Comparison of ENCODE assay signal across 1 cellular context in genomic region chr20:18287546-18287914, GRCh38.
TF ChIP-seq lines count a peak whose summit lies in the region.

No MANE protein-coding gene starts in this region.

TF ChIP-seq in HepG2, 621 proteins besides CTCF, POLR2A, EP300 and RAD21 (continued from another document):
- TF ChIP-seq ZNF251 (CRISPR knock-in tag; IDR thresholded peaks at IDR 0.05), result peak; percentile 21; the same call in 1 of the 2 replicates
- TF ChIP-seq SP140L (CRISPR knock-in tag; IDR thresholded peaks at IDR 0.05; ENCODE audit: borderline replicate concordance), result 0 out of 2 replicates have a peak, but pooled peaks have one; percentile 3
- TF ChIP-seq REST (IDR thresholded peaks at IDR 0.05; ENCODE audit: borderline replicate concordance in 1 of 2, low read depth in 1 of 2, low read length in 2 of 2), result 0 out of 4 replicates have a peak, but pooled peaks of 1 of the 2 experiments have one; percentile 8
- TF ChIP-seq ATF7-NPFF (CRISPR knock-in tag; IDR thresholded peaks at IDR 0.05; ENCODE audit: low read depth), result 0 out of 2 replicates have a peak, but pooled peaks have one; percentile 31
- 0 out of 2 replicates have a peak, but pooled peaks have one; percentile 69 for TF ChIP-seq RBAK (CRISPR knock-in tag; IDR thresholded peaks at IDR 0.05)
- TF ChIP-seq PRMT3 (CRISPR knock-in tag; IDR thresholded peaks at IDR 0.05; ENCODE audit: borderline replicate concordance, low read depth), result peak; percentile 80
- TF ChIP-seq ZNF816 (CRISPR knock-in tag; IDR thresholded peaks at IDR 0.05; ENCODE audit: borderline replicate concordance), result peak; percentile 89; the same call in 1 of the 2 replicates
- TF ChIP-seq ZC3H4 (CRISPR knock-in tag; IDR thresholded peaks at IDR 0.05; ENCODE audit: borderline replicate concordance), result peak; percentile 98; the same call in 1 of the 2 replicates
- TF ChIP-seq, protein P1, sequence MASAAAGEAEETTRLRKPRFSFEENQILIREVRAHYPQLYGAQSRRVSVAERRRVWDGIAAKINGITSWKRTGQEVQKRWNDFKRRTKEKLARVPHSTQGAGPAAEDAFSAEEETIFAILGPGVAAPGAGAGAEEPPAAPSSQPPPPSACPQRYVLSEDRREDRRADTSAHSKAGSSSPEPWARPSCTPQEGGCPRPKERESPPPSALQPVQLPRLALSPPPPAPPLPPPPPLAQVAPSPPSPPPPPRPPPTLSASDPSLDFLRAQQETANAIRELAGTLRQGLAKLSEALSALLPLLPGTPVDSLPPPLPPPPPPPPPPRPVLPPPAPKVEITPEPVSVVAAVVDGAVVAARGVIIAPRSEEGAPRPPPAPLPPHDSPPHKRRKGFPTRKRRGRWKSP (CRISPR knock-in tag; IDR thresholded peaks at IDR 0.05), result peak; percentile 77; the same call in 1 of the 2 replicates
- TF ChIP-seq BCL6 (CRISPR knock-in tag; IDR thresholded peaks at IDR 0.05), result no peak
- TF ChIP-seq ZNF782 (CRISPR knock-in tag; IDR thresholded peaks at IDR 0.05; ENCODE audit: borderline replicate concordance), result no peak
- 0 out of 2 replicates have a peak, but pooled peaks have one; percentile 80 for TF ChIP-seq ZNF605 (CRISPR knock-in tag; IDR thresholded peaks at IDR 0.05)
- 0 out of 2 replicates have a peak, but pooled peaks have one; percentile 28 for TF ChIP-seq BORCS8-MEF2B (CRISPR knock-in tag; IDR thresholded peaks at IDR 0.05)
- TF ChIP-seq ZNF850 (CRISPR knock-in tag; conservative IDR thresholded peaks at IDR 0.05), result peak; percentile 61; the same call in 1 of the 2 replicates
- TF ChIP-seq ZNF33A (CRISPR knock-in tag; IDR thresholded peaks at IDR 0.05; ENCODE audit: borderline replicate concordance), result peak; percentile 98; the same call in 1 of the 2 replicates
- 0 out of 2 replicates have a peak, but pooled peaks have one; percentile 4 for TF ChIP-seq ZBTB43 (CRISPR knock-in tag; conservative IDR thresholded peaks at IDR 0.05)
- no peak for TF ChIP-seq PCBP1 (IDR thresholded peaks at IDR 0.05; ENCODE audit: borderline replicate concordance, low read depth, low read length)
- peak; percentile 7 for TF ChIP-seq JARID2 (CRISPR knock-in tag; IDR thresholded peaks at IDR 0.05; ENCODE audit: insufficient replicate concordance)
- TF ChIP-seq KDM1A (CRISPR knock-in tag; IDR thresholded peaks at IDR 0.05), result 0 out of 2 replicates have a peak, but pooled peaks have one; percentile 14
- 0 out of 2 replicates have a peak, but pooled peaks have one; percentile 27 for TF ChIP-seq TRIM24 (CRISPR knock-in tag; IDR thresholded peaks at IDR 0.05)
- TF ChIP-seq ZNF670 (CRISPR knock-in tag; IDR thresholded peaks at IDR 0.05; ENCODE audit: borderline replicate concordance), result peak; percentile 90
- TF ChIP-seq ZFP36 (IDR thresholded peaks at IDR 0.05; ENCODE audit: borderline replicate concordance, low read depth, low read length, partially characterized antibody), result no peak
- TF ChIP-seq ZNF878 (CRISPR knock-in tag; IDR thresholded peaks at IDR 0.05), result peak; percentile 83; the same call in 1 of the 2 replicates
- TF ChIP-seq ZSCAN5A (CRISPR knock-in tag; IDR thresholded peaks at IDR 0.05; ENCODE audit: borderline replicate concordance), result peak; percentile 88
- 0 out of 2 replicates have a peak, but pooled peaks have one; percentile 81 for TF ChIP-seq NFIB (CRISPR knock-in tag; IDR thresholded peaks at IDR 0.05; ENCODE audit: borderline replicate concordance)
- 0 out of 2 replicates have a peak, but pooled peaks have one; percentile 18 for TF ChIP-seq ZBTB34 (CRISPR knock-in tag; IDR thresholded peaks at IDR 0.05)
- no peak for TF ChIP-seq MED8 (CRISPR knock-in tag; IDR thresholded peaks at IDR 0.05; ENCODE audit: insufficient replicate concordance)
- no peak for TF ChIP-seq ZHX1 (CRISPR knock-in tag; IDR thresholded peaks at IDR 0.05; ENCODE audit: low read depth)
- TF ChIP-seq ATRX (CRISPR knock-in tag; IDR thresholded peaks at IDR 0.05; ENCODE audit: borderline replicate concordance), result 0 out of 2 replicates have a peak, but pooled peaks have one; percentile 17
- peak; percentile 81; the same call in 1 of the 2 replicates for TF ChIP-seq EHMT2 (IDR thresholded peaks at IDR 0.05; ENCODE audit: borderline replicate concordance, low read depth, low read length)
- 0 out of 2 replicates have a peak, but pooled peaks have one; percentile 62 for TF ChIP-seq ZNF737 (CRISPR knock-in tag; IDR thresholded peaks at IDR 0.05; ENCODE audit: borderline replicate concordance)
- TF ChIP-seq PAF1 (CRISPR knock-in tag; IDR thresholded peaks at IDR 0.05), result 0 out of 2 replicates have a peak, but pooled peaks have one; percentile 47
